Comparison of ENCODE assay signal across 9 cellular contexts in genomic region chr3:35946121-35946856, GRCh38.
DNase-seq lines count a peak whose midpoint lies in the region; ATAC-seq and TF ChIP-seq lines count a peak whose summit lies in the region.
"Had no signal": no experiment of that assay in that cellular context is flagged by ENCODE, and none has a peak within 500 bp of the region (broad histone marks: within the 10 kb centered on the region; RNA-seq: fewer than 3 reads in every experiment).

No MANE protein-coding gene starts in this region.

- DNase-seq in NCI-H2081 (lab: John Stamatoyannopoulos, UW), result peak; percentile 1 to 13
- DNase-seq in NCI-H2081 treated with DMSO at 0.1 percent for 48 hours (lab: John Stamatoyannopoulos, UW), result no peak
- peak; percentile 46 for DNase-seq in NCI-H345 (lab: John Stamatoyannopoulos, UW)
- peak; percentile 65 for DNase-seq in dermis blood vessel endothelial cell
- DNase-seq in progenitor cell of endocrine pancreas (ENCODE audit: low spot score, unreplicated experiment), result no peak
- DNase-seq in hepatic stellate cell (ENCODE audit: low spot score), result no peak
- DNase-seq in nucleus accumbens (lab: John Stamatoyannopoulos, UW), result no peak
- DNase-seq: effector memory CD8-positive, alpha-beta T cell had no signal

- no peak overlapping the region for H3K27ac Mint-ChIP-seq in progenitor cell of endocrine pancreas
- H3K27ac Mint-ChIP-seq: effector memory CD8-positive, alpha-beta T cell had no signal

- H3K36me3 Mint-ChIP-seq in progenitor cell of endocrine pancreas (ENCODE audit: insufficient read depth), result no peaks in the 10 kb centered on the region

- H3K27me3 Mint-ChIP-seq in progenitor cell of endocrine pancreas, result peaks cover 2% of the 10 kb centered on the region
- H3K27me3 Mint-ChIP-seq: effector memory CD8-positive, alpha-beta T cell had no signal

- no peak overlapping the region for H3K4me3 Mint-ChIP-seq in progenitor cell of endocrine pancreas (ENCODE audit: low read depth)
- H3K4me3 Mint-ChIP-seq: effector memory CD8-positive, alpha-beta T cell had no signal

- H3K9me3 Mint-ChIP-seq in progenitor cell of endocrine pancreas (ENCODE audit: low read depth), result peaks cover 3% of the 10 kb centered on the region

- TF ChIP-seq CTCF in progenitor cell of endocrine pancreas (IDR thresholded peaks at IDR 0.05; ENCODE audit: unreplicated experiment), result peak; percentile 64

- no peak for ATAC-seq in HG02588 (IDR thresholded peaks at IDR 0.05; ENCODE audit: unreplicated experiment)
- ATAC-seq: effector memory CD8-positive, alpha-beta T cell had no signal

- H3K4me1 Mint-ChIP-seq in progenitor cell of endocrine pancreas (ENCODE audit: low read depth), result no peaks in the 10 kb centered on the region

Comparison
In these comparisons a context has a peak if more than half of its experiments do, and no peak if none do; other contexts are left out.
1. DNase-seq: peak in NCI-H2081 (2 of 2), NCI-H345 (single experiment) and dermis blood vessel endothelial cell (single experiment); none in NCI-H2081 treated with DMSO at 0.1 percent for 48 hours (single experiment), progenitor cell of endocrine pancreas (single experiment), hepatic stellate cell (single experiment) and nucleus accumbens (0 of 56).